In genomic region chr1:116396769-116397168, GRCh38 we compare ENCODE assay signal across 19 cellular contexts. TPM values are rescaled to one million over a fixed set of nuclear protein-coding genes. Genes with fewer than 3 reads are reported as not detected.
A peak's percentile ranks its signal among the peaks of the same experiment; 100 is the strongest.
DNase-seq lines count a peak whose midpoint lies in the region; ATAC-seq and TF ChIP-seq lines count a peak whose summit lies in the region.
"Had no signal": no experiment of that assay in that cellular context is flagged by ENCODE, and none has a peak within 500 bp of the region (broad histone marks: within the 10 kb centered on the region; RNA-seq: fewer than 3 reads in every experiment).

No MANE protein-coding gene starts in this region.

- H3K9me3 Mint-ChIP-seq in central memory CD8-positive, alpha-beta T cell = no peaks in the 10 kb centered on the region
- peaks cover 0 to 3% (median 0%) of the 10 kb centered on the region in 8 donors for H3K9me3 Mint-ChIP-seq in CD4-positive, alpha-beta memory T cell

- 61 to 67% methylated on average over 1 of the region's 1 CpG for WGBS in upper lobe of left lung, 2 donors

- ATAC-seq in left ventricle myocardium superior = no peak
- no peak for ATAC-seq in central memory CD8-positive, alpha-beta T cell (replicated peaks; ENCODE audit: extremely low read depth, poor library complexity, severe bottlenecking)
- ATAC-seq in upper lobe of left lung (ENCODE audit: low FRiP score in 2 of 2) = peak; percentile 46 to 83
- ATAC-seq: HCT116, K562 had no signal

- H3K27me3 Mint-ChIP-seq in central memory CD8-positive, alpha-beta T cell = no peaks in the 10 kb centered on the region
- no peaks in the 10 kb centered on the region for H3K27me3 Mint-ChIP-seq in CD4-positive, alpha-beta memory T cell

- H3K4me1 Mint-ChIP-seq in central memory CD8-positive, alpha-beta T cell = peaks cover 27% of the 10 kb centered on the region
- peaks cover 12 to 30% (median 21%) of the 10 kb centered on the region in 4 donors for H3K4me1 Mint-ChIP-seq in CD4-positive, alpha-beta memory T cell

- DNase-seq in DMS53 (lab: John Stamatoyannopoulos, UW) = peak; percentile 11
- no peak for DNase-seq in DMS53 treated with DMSO at 0.1 percent for 48 hours (lab: John Stamatoyannopoulos, UW; ENCODE audit: unreplicated experiment)
- DNase-seq in cardiac muscle cell (ENCODE audit: low read depth in 1 of 2, low spot score in 1 of 2) = no peak
- DNase-seq in left ventricle myocardium superior = no peak
- DNase-seq in central memory CD8-positive, alpha-beta T cell (ENCODE audit: low spot score in 2 of 2) = no peak
- DNase-seq in upper lobe of left lung = no peak
- no peak for DNase-seq in NK-92 (lab: John Stamatoyannopoulos, UW; ENCODE audit: unreplicated experiment)
- no peak for DNase-seq in CD4-positive, alpha-beta memory T cell
- DNase-seq: COR-L47, DMS153, NCI-H1048, NCI-H510A, NCI-H82, Peyer's patch, Right ventricle myocardium superior had no signal

- H3K27me3 ChIP-seq in cardiac muscle cell (no peaks in the 10 kb centered on the region), upper lobe of left lung (no peaks in the 10 kb centered on the region)
- H3K27me3 ChIP-seq in CD4-positive, alpha-beta memory T cell (ENCODE audit: insufficient read depth, low read length) = no peaks in the 10 kb centered on the region
- H3K27me3 ChIP-seq: BLaER1, Peyer's patch had no signal

- H3K36me3 ChIP-seq in cardiac muscle cell (peaks cover 99% of the 10 kb centered on the region), upper lobe of left lung (peaks cover 74 to 100% (median 99%) of the 10 kb centered on the region in 4 donors)
- peaks cover 94% of the 10 kb centered on the region for H3K36me3 ChIP-seq in CD4-positive, alpha-beta memory T cell (ENCODE audit: insufficient read depth, low read length)

- intact Hi-C loops in left ventricle myocardium superior (cut with micrococcal nuclease) = no loop called here
- intact Hi-C loops in CD4-positive, alpha-beta memory T cell (cut with micrococcal nuclease) = no loop called here

- H3K36me3 Mint-ChIP-seq in central memory CD8-positive, alpha-beta T cell (ENCODE audit: insufficient read depth) = peaks cover 95% of the 10 kb centered on the region
- peaks cover 91 to 97% of the 10 kb centered on the region in 2 donors for H3K36me3 Mint-ChIP-seq in CD4-positive, alpha-beta memory T cell

- no peak overlapping the region for H3K4me3 Mint-ChIP-seq in central memory CD8-positive, alpha-beta T cell
- H3K4me3 Mint-ChIP-seq in CD4-positive, alpha-beta memory T cell = no peak overlapping the region

- H3K27ac Mint-ChIP-seq in central memory CD8-positive, alpha-beta T cell (ENCODE audit: low read depth) = peak overlapping the region; percentile 29
- H3K27ac Mint-ChIP-seq in CD4-positive, alpha-beta memory T cell = peak overlapping the region in 3 of 7 donors; percentile 11 to 22 (median 22)

- H3K9me3 ChIP-seq in cardiac muscle cell (ENCODE audit: low read depth) (no peaks in the 10 kb centered on the region), upper lobe of left lung (no peaks in the 10 kb centered on the region)
- H3K9me3 ChIP-seq in CD4-positive, alpha-beta memory T cell (ENCODE audit: control insufficient read depth in 1 of 2, low read length in 2 of 2) = no peaks in the 10 kb centered on the region
- H3K9me3 ChIP-seq: BLaER1, Peyer's patch had no signal

- peaks cover 38% of the 10 kb centered on the region for H3K4me1 ChIP-seq in cardiac muscle cell (ENCODE audit: low read depth)
- peaks cover 0 to 24% (median 22%) of the 10 kb centered on the region in 4 donors for H3K4me1 ChIP-seq in upper lobe of left lung
- H3K4me1 ChIP-seq in CD4-positive, alpha-beta memory T cell (ENCODE audit: insufficient read depth, low read length) = peaks cover 3% of the 10 kb centered on the region
- H3K4me1 ChIP-seq: BLaER1 had no signal

- H3K27ac ChIP-seq in cardiac muscle cell (peak overlapping the region; percentile 95), upper lobe of left lung (peak overlapping the region in 3 of 4 donors; percentile 31 to 74 (median 65))
- no peak overlapping the region for H3K27ac ChIP-seq in CD4-positive, alpha-beta memory T cell (ENCODE audit: low read depth, low read length)
- H3K27ac ChIP-seq: 22Rv1, BLaER1 had no signal

- POLR2A ChIA-PET in CD4-positive, alpha-beta memory T cell (lab: Charles Lee; ENCODE audit: partially characterized antibody) = interaction anchor here (0.9 kb wide), 1 partner anchor 172 kb away, joined by 3 read pairs; no protein-coding TSS in a partner anchor

- CTCF ChIA-PET in CD4-positive, alpha-beta memory T cell (lab: Charles Lee; ENCODE audit: partially characterized antibody) = interaction anchor here (1.6 to 3.7 kb wide), 2 partner anchors 87 to 164 kb away, joined by 5 to 16 read pairs; no protein-coding TSS in a partner anchor

- peak in 1 of 4 donors; percentile 38 for TF ChIP-seq POLR2A in upper lobe of left lung (IDR thresholded peaks at IDR 0.05)

- TF ChIP-seq CTCF in cardiac muscle cell (IDR thresholded peaks at IDR 0.05; ENCODE audit: low read depth, low read length) (no peak), upper lobe of left lung (IDR thresholded peaks at IDR 0.05) (no peak)

- H3K4me3 ChIP-seq in cardiac muscle cell = no peak overlapping the region
- H3K4me3 ChIP-seq in upper lobe of left lung = no peak overlapping the region
- no peak overlapping the region for H3K4me3 ChIP-seq in CD4-positive, alpha-beta memory T cell (ENCODE audit: low read length in 2 of 2)
- H3K4me3 ChIP-seq: BLaER1, K562, Peyer's patch had no signal

- TF ChIP-seq EP300 in upper lobe of left lung (IDR thresholded peaks at IDR 0.05) = peak in 2 of 4 donors; percentile 24 to 70

RNA-seq across cellular contexts. Expression of gene ATP1A1, which starts 23.7 kb away (rescaled TPM):
- total RNA-seq in cardiac muscle cell (754 and 1,350 TPM in 2 replicates), left ventricle myocardium superior (269 TPM), upper lobe of left lung (100 to 1,000 TPM; 383 to 829 (median 696) TPM)
- polyA plus RNA-seq in cardiac muscle cell = 665 and 1,094 TPM in 2 replicates
- 100 to 1,000 TPM; 251 to 256 TPM for total RNA-seq in CD4-positive, alpha-beta memory T cell
- 10 to 100 TPM; 46.5 to 74.3 TPM for polyA plus RNA-seq in CD4-positive, alpha-beta memory T cell

Comparison
In these comparisons a context has a peak if more than half of its experiments do, and no peak if none do; other contexts are left out.
1. ATAC-seq: peak in upper lobe of left lung (2 of 2); none in left ventricle myocardium superior (single experiment) and central memory CD8-positive, alpha-beta T cell (single experiment).